Comparison of ENCODE assay signal across 8 cellular contexts in the genomic region with DNA sequence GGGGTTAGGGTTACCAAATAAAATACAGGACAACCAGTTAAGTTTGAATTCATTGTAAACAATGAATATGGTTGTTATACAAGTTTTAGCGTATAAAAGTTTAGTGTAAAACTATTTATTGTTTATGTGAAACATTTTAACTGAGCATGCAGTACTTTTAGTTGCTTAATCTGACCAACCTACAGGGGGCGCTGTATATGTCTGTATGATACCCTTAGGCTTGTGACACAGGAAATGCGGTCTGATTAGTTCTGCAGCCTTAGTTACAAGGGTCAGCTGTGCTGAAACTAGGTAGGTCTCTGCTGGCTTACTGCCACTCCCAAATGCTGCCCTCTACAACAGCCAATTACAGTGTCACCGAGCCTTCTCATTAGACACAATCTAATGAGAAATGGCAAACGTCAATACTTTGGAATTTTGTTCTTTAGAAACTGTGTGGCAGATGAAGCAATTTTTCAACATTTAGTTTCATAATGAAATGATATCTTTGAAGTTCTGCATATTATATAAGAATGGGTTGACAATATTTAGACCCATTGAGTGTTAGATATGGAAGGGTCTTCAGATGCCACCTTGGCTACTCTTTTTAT. TPM values are rescaled to one million over a fixed set of nuclear protein-coding genes. Genes with fewer than 3 reads are reported as not detected.
DNase-seq lines count a peak whose midpoint lies in the region; ATAC-seq and TF ChIP-seq lines count a peak whose summit lies in the region.

No MANE protein-coding gene starts in this region.

- in situ Hi-C loops in KBM-7 (cut with MboI; ENCODE audit: low pct_unique_long_range_greater_than_20kb, low sequenced_read_pairs): no loop called here

- POLR2A ChIA-PET in activated CD8-positive, alpha-beta T cell treated with anti-CD3 and anti-CD28 coated beads for 36 hours (lab: Charles Lee): no interaction called here

- TF ChIP-seq CTCF in GM23338 (conservative IDR thresholded peaks at IDR 0.05; ENCODE audit: low read depth in 2 of 2) (peak; percentile 81 to 96), smooth muscle cell (IDR thresholded peaks at IDR 0.05; ENCODE audit: borderline replicate concordance, insufficient read depth, poor library complexity, severe bottlenecking) (peak; percentile 46), natural killer cell (IDR thresholded peaks at IDR 0.05) (no peak)
- TF ChIP-seq CTCF in activated CD8-positive, alpha-beta T cell treated with anti-CD3 and anti-CD28 coated beads for 36 hours (IDR thresholded peaks at IDR 0.05): peak; percentile 53

- H3K4me3 Mint-ChIP-seq in GM23338 (no peak overlapping the region), natural killer cell (no peak overlapping the region)
- H3K4me3 Mint-ChIP-seq in activated CD8-positive, alpha-beta T cell treated with anti-CD3 and anti-CD28 coated beads for 36 hours: no peak overlapping the region

- H3K4me2 ChIP-seq in GM23338 (no peak overlapping the region), smooth muscle cell (no peak overlapping the region)

- CTCF ChIA-PET in activated CD8-positive, alpha-beta T cell treated with anti-CD3 and anti-CD28 coated beads for 36 hours (lab: Charles Lee): interaction anchor here (1.0 to 1.2 kb wide), 3 partner anchors 12 to 553 kb away, joined by 3 to 5 read pairs (median 3); no protein-coding TSS in a partner anchor

- intact Hi-C loops in activated CD8-positive, alpha-beta T cell treated with anti-CD3 and anti-CD28 coated beads for 36 hours (cut with micrococcal nuclease): no loop called here
- intact Hi-C loops in left cardiac atrium (cut with DNase I) (no loop called here), natural killer cell (cut with micrococcal nuclease) (no loop called here)

- H4K20me1 ChIP-seq in GM23338 (replicated peaks; ENCODE audit: insufficient read depth) (no peaks in the 10 kb centered on the region), smooth muscle cell (ENCODE audit: low read depth) (no peaks in the 10 kb centered on the region)

- H3K9me3 ChIP-seq in smooth muscle cell (replicated peaks; ENCODE audit: low read depth): no peaks in the 10 kb centered on the region

- no peaks in the 10 kb centered on the region for H3K36me3 ChIP-seq in GM23338 (ENCODE audit: insufficient read depth)
- no peaks in the 10 kb centered on the region for H3K36me3 ChIP-seq in smooth muscle cell (ENCODE audit: low read depth)

- DNase-seq in activated CD8-positive, alpha-beta memory T cell treated with anti-CD3 and anti-CD28 coated beads, Interleukin-2, amount 50 U/mL, for 48 hours: peak; percentile 51
- no peak for DNase-seq in activated CD8-positive, alpha-beta memory T cell treated with anti-CD3 and anti-CD28 coated beads, Interleukin-2, amount 50 U/mL, for 4 hours
- DNase-seq in GM23338 (ENCODE audit: low spot score) (peak; percentile 95), KBM-7 (peak; percentile 30), smooth muscle cell (lab: John Stamatoyannopoulos, UW; ENCODE audit: unreplicated experiment) (no peak), left cardiac atrium (no peak), natural killer cell (no peak)
- peak; percentile 47 for DNase-seq in activated CD8-positive, alpha-beta T cell treated with anti-CD3 and anti-CD28 coated beads for 36 hours

- H3F3A ChIP-seq in GM23338 (replicated peaks; ENCODE audit: low read depth) (no peaks in the 10 kb centered on the region), smooth muscle cell (ENCODE audit: low read depth) (no peaks in the 10 kb centered on the region)

- H3K9me3 Mint-ChIP-seq in GM23338: no peaks in the 10 kb centered on the region
- peaks cover 6% of the 10 kb centered on the region for H3K9me3 Mint-ChIP-seq in activated CD8-positive, alpha-beta T cell treated with anti-CD3 and anti-CD28 coated beads for 36 hours
- peaks cover 0 to 4% of the 10 kb centered on the region in 2 donors for H3K9me3 Mint-ChIP-seq in natural killer cell

- WGBS in smooth muscle cell (ENCODE audit: low lambda C conversion rate): 42% methylated on average over 5 of the region's 5 CpGs

- H3K9me2 ChIP-seq in GM23338 (ENCODE audit: insufficient read depth): peaks cover 9% of the 10 kb centered on the region; the same call in 1 of the 2 replicates

- H3K4me1 Mint-ChIP-seq in GM23338 (peaks cover 21% of the 10 kb centered on the region), natural killer cell (no peaks in the 10 kb centered on the region)
- H3K4me1 Mint-ChIP-seq in activated CD8-positive, alpha-beta T cell treated with anti-CD3 and anti-CD28 coated beads for 36 hours (ENCODE audit: low read depth): no peaks in the 10 kb centered on the region

- ATAC-seq in GM23338 (peak; percentile 93), left cardiac atrium (no peak), natural killer cell (no peak)
- no peak for ATAC-seq in activated CD8-positive, alpha-beta T cell treated with anti-CD3 and anti-CD28 coated beads for 36 hours

- H3K4me1 ChIP-seq in GM23338 (ENCODE audit: insufficient read depth): peaks cover 23% of the 10 kb centered on the region
- no peaks in the 10 kb centered on the region for H3K4me1 ChIP-seq in smooth muscle cell (ENCODE audit: low read depth)

- H3K4me3 ChIP-seq in GM23338 (no peak overlapping the region), smooth muscle cell (no peak overlapping the region)

- H3K9ac ChIP-seq in smooth muscle cell (ENCODE audit: low read depth): no peak overlapping the region

- H3K36me3 Mint-ChIP-seq in GM23338 (ENCODE audit: low read depth): no peaks in the 10 kb centered on the region
- no peaks in the 10 kb centered on the region for H3K36me3 Mint-ChIP-seq in activated CD8-positive, alpha-beta T cell treated with anti-CD3 and anti-CD28 coated beads for 36 hours (ENCODE audit: low read depth)
- H3K36me3 Mint-ChIP-seq in natural killer cell: no peaks in the 10 kb centered on the region

- no peaks in the 10 kb centered on the region for H3K27me3 Mint-ChIP-seq in GM23338 (ENCODE audit: insufficient read depth, low read depth, poor library complexity)
- no peaks in the 10 kb centered on the region for H3K27me3 Mint-ChIP-seq in activated CD8-positive, alpha-beta T cell treated with anti-CD3 and anti-CD28 coated beads for 36 hours
- H3K27me3 Mint-ChIP-seq in natural killer cell (ENCODE audit: low read depth in 2 of 2): no peaks in the 10 kb centered on the region

- no peaks in the 10 kb centered on the region for H3K27me3 ChIP-seq in GM23338 (ENCODE audit: insufficient read depth)
- no peaks in the 10 kb centered on the region for H3K27me3 ChIP-seq in smooth muscle cell (ENCODE audit: low read depth)

- H3K79me2 ChIP-seq in GM23338 (replicated peaks; ENCODE audit: insufficient read depth) (no peaks in the 10 kb centered on the region), smooth muscle cell (ENCODE audit: low read depth) (no peaks in the 10 kb centered on the region)

- H3K27ac ChIP-seq in GM23338 (ENCODE audit: low read depth): no peak overlapping the region
- H3K27ac ChIP-seq in smooth muscle cell (ENCODE audit: low read depth): no peak overlapping the region

- H3K27ac Mint-ChIP-seq in GM23338 (no peak overlapping the region), natural killer cell (no peak overlapping the region)
- H3K27ac Mint-ChIP-seq in activated CD8-positive, alpha-beta T cell treated with anti-CD3 and anti-CD28 coated beads for 36 hours: no peak overlapping the region

- H2AFZ ChIP-seq in GM23338 (no peak overlapping the region), smooth muscle cell (ENCODE audit: low read depth) (no peak overlapping the region)

TF ChIP-seq in GM23338, 12 proteins besides CTCF, POLR2A, EP300 and RAD21:
- TF ChIP-seq EZH2 (IDR thresholded peaks at IDR 0.05; ENCODE audit: low read depth, unreplicated experiment) (no peak), EZH2phosphoT487 (IDR thresholded peaks at IDR 0.05; ENCODE audit: unreplicated experiment) (no peak)
- TF ChIP-seq, protein P1, sequence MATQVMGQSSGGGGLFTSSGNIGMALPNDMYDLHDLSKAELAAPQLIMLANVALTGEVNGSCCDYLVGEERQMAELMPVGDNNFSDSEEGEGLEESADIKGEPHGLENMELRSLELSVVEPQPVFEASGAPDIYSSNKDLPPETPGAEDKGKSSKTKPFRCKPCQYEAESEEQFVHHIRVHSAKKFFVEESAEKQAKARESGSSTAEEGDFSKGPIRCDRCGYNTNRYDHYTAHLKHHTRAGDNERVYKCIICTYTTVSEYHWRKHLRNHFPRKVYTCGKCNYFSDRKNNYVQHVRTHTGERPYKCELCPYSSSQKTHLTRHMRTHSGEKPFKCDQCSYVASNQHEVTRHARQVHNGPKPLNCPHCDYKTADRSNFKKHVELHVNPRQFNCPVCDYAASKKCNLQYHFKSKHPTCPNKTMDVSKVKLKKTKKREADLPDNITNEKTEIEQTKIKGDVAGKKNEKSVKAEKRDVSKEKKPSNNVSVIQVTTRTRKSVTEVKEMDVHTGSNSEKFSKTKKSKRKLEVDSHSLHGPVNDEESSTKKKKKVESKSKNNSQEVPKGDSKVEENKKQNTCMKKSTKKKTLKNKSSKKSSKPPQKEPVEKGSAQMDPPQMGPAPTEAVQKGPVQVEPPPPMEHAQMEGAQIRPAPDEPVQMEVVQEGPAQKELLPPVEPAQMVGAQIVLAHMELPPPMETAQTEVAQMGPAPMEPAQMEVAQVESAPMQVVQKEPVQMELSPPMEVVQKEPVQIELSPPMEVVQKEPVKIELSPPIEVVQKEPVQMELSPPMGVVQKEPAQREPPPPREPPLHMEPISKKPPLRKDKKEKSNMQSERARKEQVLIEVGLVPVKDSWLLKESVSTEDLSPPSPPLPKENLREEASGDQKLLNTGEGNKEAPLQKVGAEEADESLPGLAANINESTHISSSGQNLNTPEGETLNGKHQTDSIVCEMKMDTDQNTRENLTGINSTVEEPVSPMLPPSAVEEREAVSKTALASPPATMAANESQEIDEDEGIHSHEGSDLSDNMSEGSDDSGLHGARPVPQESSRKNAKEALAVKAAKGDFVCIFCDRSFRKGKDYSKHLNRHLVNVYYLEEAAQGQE (IDR thresholded peaks at IDR 0.05; ENCODE audit: unreplicated experiment): no peak
- TF ChIP-seq, protein P2, sequence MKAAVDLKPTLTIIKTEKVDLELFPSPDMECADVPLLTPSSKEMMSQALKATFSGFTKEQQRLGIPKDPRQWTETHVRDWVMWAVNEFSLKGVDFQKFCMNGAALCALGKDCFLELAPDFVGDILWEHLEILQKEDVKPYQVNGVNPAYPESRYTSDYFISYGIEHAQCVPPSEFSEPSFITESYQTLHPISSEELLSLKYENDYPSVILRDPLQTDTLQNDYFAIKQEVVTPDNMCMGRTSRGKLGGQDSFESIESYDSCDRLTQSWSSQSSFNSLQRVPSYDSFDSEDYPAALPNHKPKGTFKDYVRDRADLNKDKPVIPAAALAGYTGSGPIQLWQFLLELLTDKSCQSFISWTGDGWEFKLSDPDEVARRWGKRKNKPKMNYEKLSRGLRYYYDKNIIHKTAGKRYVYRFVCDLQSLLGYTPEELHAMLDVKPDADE (IDR thresholded peaks at IDR 0.05): 0 out of 2 replicates have a peak, but pooled peaks have one; percentile 14

RNA-seq across cellular contexts. Expression of a gene that starts 56.2 kb away (rescaled TPM):
- 9.1 and 10.3 TPM in 2 replicates for total RNA-seq in GM23338 (2014; rRNA removed; shearing (Covaris generic))
- 7.2 and 7.8 TPM in 2 replicates for polyA plus RNA-seq in GM23338 (2016; fragmentation: Nextera tagmentation; extraction: Ambion mirVana)
- 1 to 10 TPM in 1 of 2 experiments, under 1 TPM in 1; 0.96 to 1.0 TPM for total RNA-seq in activated CD8-positive, alpha-beta T cell treated with anti-CD3 and anti-CD28 coated beads for 36 hours
- total RNA-seq in smooth muscle cell: 0.76 and 1.1 TPM in 2 replicates
- polyA plus RNA-seq in smooth muscle cell: 0.39 and 0.58 TPM in 2 replicates
- total RNA-seq in left cardiac atrium: 1 to 10 TPM in 1 of 2 donors, under 1 TPM in 1; 0.26 to 1.2 TPM
- total RNA-seq in natural killer cell: under 1 TPM in 1 of 3 donors, not detected in 2; 0.58 TPM

Comparison
In these comparisons a context has a peak if more than half of its experiments do, and no peak if none do; other contexts are left out.
1. DNase-seq: peak in activated CD8-positive, alpha-beta memory T cell treated with anti-CD3 and anti-CD28 coated beads, Interleukin-2, amount 50 U/mL, for 48 hours (single experiment), GM23338 (single experiment), KBM-7 (single experiment) and activated CD8-positive, alpha-beta T cell treated with anti-CD3 and anti-CD28 coated beads for 36 hours (single experiment); none in activated CD8-positive, alpha-beta memory T cell treated with anti-CD3 and anti-CD28 coated beads, Interleukin-2, amount 50 U/mL, for 4 hours (single experiment), smooth muscle cell (single experiment), left cardiac atrium (single experiment) and natural killer cell (single experiment).